19 cellular contexts compared by ENCODE assay signal in the genomic region with DNA sequence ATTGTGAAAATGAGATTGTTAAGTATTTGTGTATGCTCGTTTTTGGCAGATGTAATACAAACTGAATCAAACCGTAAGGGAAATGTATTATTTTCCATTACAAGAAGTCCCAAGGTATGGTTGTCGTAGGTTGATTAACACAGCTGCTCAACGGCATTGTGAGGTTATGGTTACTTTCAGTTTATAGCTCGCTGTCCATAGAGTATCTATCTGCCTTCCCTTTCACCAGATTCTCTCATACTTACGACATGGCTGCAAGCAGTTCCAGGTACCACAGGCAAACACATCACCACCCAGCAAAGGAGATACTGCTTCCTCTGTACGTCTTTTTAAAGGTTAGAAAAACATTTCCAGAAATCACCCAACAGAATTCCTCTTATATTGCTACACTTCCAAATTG.
"Had no signal": no experiment of that assay in that cellular context is flagged by ENCODE, and none has a peak within 500 bp of the region (broad histone marks: within the 10 kb centered on the region; RNA-seq: fewer than 3 reads in every experiment).

No MANE protein-coding gene starts in this region.

- H3K9me3 ChIP-seq: colonic mucosa, heart right ventricle, thyroid gland, upper lobe of right lung had no signal

- H3K27ac ChIP-seq: colonic mucosa, heart right ventricle, parathyroid adenoma, thyroid gland, upper lobe of right lung, VCaP had no signal

- H3K79me2 ChIP-seq: parathyroid adenoma had no signal

- H3K36me3 ChIP-seq: colonic mucosa, heart right ventricle, thyroid gland, upper lobe of right lung had no signal

- H3K27me3 ChIP-seq: colonic mucosa, heart right ventricle, thyroid gland, upper lobe of right lung had no signal

- H3K4me1 ChIP-seq: colonic mucosa, heart right ventricle, parathyroid adenoma, thyroid gland, upper lobe of right lung had no signal

- DNase-seq: activated CD4-positive, alpha-beta memory T cell treated with anti-CD3 and anti-CD28 coated beads, Interleukin-2, amount 10 ng/mL, durations not matched to agents 7 days and 5 days; activated CD4-positive, alpha-beta T cell treated with anti-CD3 and anti-CD28 coated beads, Interleukin-2, amount 10 ng/mL, durations not matched to agents 24 days and 14 days; activated effector memory CD4-positive, alpha-beta T cell treated with Interleukin-2 at 50 U/mL for 16 hours; activated naive CD4-positive, alpha-beta T cell treated with anti-CD3 and anti-CD28 coated beads for 36 hours; activated naive CD8-positive, alpha-beta T cell treated with anti-CD3 and anti-CD28 coated beads, Interleukin-2, amount 10 ng/mL, durations not matched to agents 7 days and 5 days; activated T-cell treated with anti-CD3 and anti-CD28 coated beads, Interleukin-2, amount 50 U/mL, for 72 hours; amniotic stem cell; colonic mucosa; foreskin fibroblast; heart right ventricle; left colon; right cardiac atrium; stimulated activated CD4-positive, alpha-beta T cell treated with anti-CD3 and anti-CD28 coated beads, Interleukin-12 subunit alpha, Interleukin-12 subunit beta, amount 100 ng/mL, for 4 hours; substantia nigra; thyroid gland; upper lobe of right lung had no signal

- H3K4me3 ChIP-seq: colonic mucosa, heart right ventricle, thyroid gland, upper lobe of right lung had no signal

- ATAC-seq: activated CD4-positive, CD25-positive, alpha-beta regulatory T cell treated with anti-CD3 and anti-CD28 coated beads, Interleukin-2, amount 50 U/mL, for 24 hours; activated T-cell treated with anti-CD3 and anti-CD28 coated beads, Interleukin-2, amount 50 U/mL, for 72 hours; heart right ventricle; left colon; right cardiac atrium; upper lobe of right lung had no signal

- H2AFZ ChIP-seq: parathyroid adenoma had no signal
